In the genomic region with DNA sequence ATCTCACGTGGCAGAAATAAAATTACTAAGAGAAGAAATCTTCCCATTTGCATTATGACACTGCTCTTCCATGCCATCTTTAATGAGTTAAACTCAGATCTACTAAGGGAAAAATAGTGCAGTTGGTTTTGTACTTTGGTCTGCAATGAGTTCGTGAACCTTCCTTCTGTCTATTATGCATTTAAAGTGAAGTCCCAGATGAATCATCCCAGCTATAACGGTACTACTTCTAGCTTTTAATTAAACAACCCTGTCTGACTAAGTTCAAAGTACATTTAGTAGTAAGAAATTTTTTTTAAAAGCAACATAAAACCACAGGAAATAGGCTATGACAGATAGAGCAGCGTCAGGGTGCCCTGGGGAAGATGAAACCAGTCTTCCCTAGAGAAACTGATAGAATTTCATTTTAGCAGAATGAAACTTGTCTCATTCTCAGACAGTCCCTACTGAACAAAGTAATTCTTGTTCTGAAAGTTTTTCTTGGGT, we compare ENCODE assay signal across 8 cellular contexts. TPM values are rescaled to one million over a fixed set of nuclear protein-coding genes. Genes with fewer than 3 reads are reported as not detected.
DNase-seq lines count a peak whose midpoint lies in the region; ATAC-seq and TF ChIP-seq lines count a peak whose summit lies in the region.

No MANE protein-coding gene starts in this region.

- H3K27me3 ChIP-seq in vagina = no peaks in the 10 kb centered on the region

- peak; percentile 68 for ATAC-seq in HG02798 (IDR thresholded peaks at IDR 0.05; ENCODE audit: poor library complexity, unreplicated experiment)
- no peak for ATAC-seq in HG03280 (IDR thresholded peaks at IDR 0.05; ENCODE audit: unreplicated experiment)

- intact Hi-C loops in vagina (cut with DNase I) = loop anchor here (2.0 kb wide), 1 partner anchor 61 kb away; no protein-coding TSS in a partner anchor

- DNase-seq in COLO829 (ENCODE audit: low spot score) = peak; percentile 42
- peak; percentile 53 to 61 for DNase-seq in activated CD4-positive, alpha-beta T cell treated with anti-CD3 and anti-CD28 coated beads for 4 hours
- DNase-seq in fibroblast of villous mesenchyme (ENCODE audit: low read depth) = peak; percentile 61
- DNase-seq in HEK293T (ENCODE audit: extremely low spot score) = no peak
- DNase-seq in vagina (ENCODE audit: extremely low spot score in 2 of 2) = no peak
- DNase-seq in pons (ENCODE audit: low spot score) = no peak

- no peaks in the 10 kb centered on the region for H3K4me1 ChIP-seq in vagina

- H3K36me3 ChIP-seq in vagina = no peaks in the 10 kb centered on the region

- H3K9me3 ChIP-seq in vagina = no peaks in the 10 kb centered on the region

- TF ChIP-seq CTCF in fibroblast of villous mesenchyme (IDR thresholded peaks at IDR 0.05; ENCODE audit: insufficient read depth, low read depth, low read length) = no peak
- no peak for TF ChIP-seq CTCF in vagina (IDR thresholded peaks at IDR 0.05)

- no peak overlapping the region for H3K27ac ChIP-seq in vagina

- H3K4me3 ChIP-seq in fibroblast of villous mesenchyme (ENCODE audit: low read depth, low read length) (no peak overlapping the region), vagina (no peak overlapping the region)

- TF ChIP-seq POLR2A in vagina (IDR thresholded peaks at IDR 0.05) = no peak

- POLR2A ChIA-PET in HEK293T (lab: Yijun Ruan, JAX) = interaction anchor here (0.7 kb wide), 1 partner anchor 227 kb away, joined by 3 read pairs; no protein-coding TSS in a partner anchor

- CTCF ChIA-PET in HEK293T (lab: Yijun Ruan, JAX) = interaction anchor here (0.6 to 1.0 kb wide), 2 partner anchors 8 to 1341 kb away, joined by 3 to 4 read pairs; no protein-coding TSS in a partner anchor

TF ChIP-seq in HEK293T, 16 proteins besides CTCF, POLR2A, EP300 and RAD21:
- TF ChIP-seq ARNT (IDR thresholded peaks at IDR 0.05) (no peak), NFRKB (IDR thresholded peaks at IDR 0.05) (no peak), L3MBTL2 (conservative IDR thresholded peaks at IDR 0.05) (no peak), ZNF384 (IDR thresholded peaks at IDR 0.05) (no peak), SP1 (IDR thresholded peaks at IDR 0.05) (no peak), FOXK2 (IDR thresholded peaks at IDR 0.05) (no peak), ELF4 (IDR thresholded peaks at IDR 0.05) (no peak), SUZ12 (IDR thresholded peaks at IDR 0.05) (no peak), BHLHE40 (IDR thresholded peaks at IDR 0.05; ENCODE audit: borderline replicate concordance) (no peak), FOXM1 (IDR thresholded peaks at IDR 0.05; ENCODE audit: borderline replicate concordance) (no peak)
TF ChIP-seq in HEK293T: peak in this region for 0.

RNA-seq across cellular contexts. Expression of gene TMIGD1, which starts 1.8 kb away (rescaled TPM):
- total RNA-seq in fibroblast of villous mesenchyme (not detected in 2 replicates), vagina (not detected)

RNA-seq across cellular contexts. Expression of gene BLMH, which starts 40.4 kb away (rescaled TPM):
- 31.1 and 31.9 TPM in 2 replicates for total RNA-seq in fibroblast of villous mesenchyme
- 44.2 TPM for total RNA-seq in vagina

RNA-seq across cellular contexts. Expression of gene CPD, which starts 46.6 kb away (rescaled TPM):
- 116 and 177 TPM in 2 replicates for total RNA-seq in fibroblast of villous mesenchyme
- total RNA-seq in vagina = 56.5 TPM

Comparison
In these comparisons a context has a peak if more than half of its experiments do, and no peak if none do; other contexts are left out.
1. DNase-seq: peak in COLO829 (single experiment), activated CD4-positive, alpha-beta T cell treated with anti-CD3 and anti-CD28 coated beads for 4 hours (2 of 2) and fibroblast of villous mesenchyme (single experiment); none in HEK293T (single experiment), vagina (0 of 2) and pons (single experiment).